Comparison of ENCODE assay signal across 2 cellular contexts in the genomic region with DNA sequence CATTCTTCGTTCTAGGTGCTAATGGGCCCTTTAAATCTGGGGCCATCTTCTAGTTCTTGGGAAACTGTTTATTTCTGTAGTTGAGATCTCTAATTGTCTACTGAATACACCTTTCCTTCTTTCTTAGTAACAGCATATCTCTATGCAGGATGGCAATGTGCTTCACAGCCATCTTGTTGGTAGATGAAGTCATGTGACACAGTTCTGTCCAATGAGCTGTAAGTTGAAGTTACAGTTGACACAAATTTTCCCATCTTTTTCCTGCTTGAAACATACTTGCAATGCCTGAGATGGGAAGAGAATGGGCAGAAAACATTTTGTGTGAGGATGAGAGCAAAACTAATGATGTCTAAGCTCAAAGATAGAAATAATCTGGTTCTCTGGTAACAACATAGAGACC.
TF ChIP-seq lines count a peak whose summit lies in the region.

No MANE protein-coding gene starts in this region.

TF ChIP-seq in HepG2, 621 proteins besides CTCF, POLR2A, EP300 and RAD21:
- TF ChIP-seq RAD51 (IDR thresholded peaks at IDR 0.05; ENCODE audit: borderline replicate concordance), result peak; percentile 28; the same call in 1 of the 2 replicates
- TF ChIP-seq MYNN (CRISPR knock-in tag; IDR thresholded peaks at IDR 0.05; ENCODE audit: low read depth), result no peak
- TF ChIP-seq HMG20B (CRISPR knock-in tag; conservative IDR thresholded peaks at IDR 0.05), result no peak

TF ChIP-seq in endothelial cell of umbilical vein, 7 proteins besides CTCF, POLR2A, EP300 and RAD21:
- TF ChIP-seq GATA2 (IDR thresholded peaks at IDR 0.05; ENCODE audit: insufficient read depth, insufficient read length, low read depth, low read length) (no peak), POLR2AphosphoS5 (IDR thresholded peaks at IDR 0.05; ENCODE audit: insufficient read depth, low read depth, low read length) (no peak), MAX (IDR thresholded peaks at IDR 0.05; ENCODE audit: insufficient read depth, insufficient read length) (no peak), EZH2 (IDR thresholded peaks at IDR 0.05; ENCODE audit: borderline replicate concordance, low read depth, low read length, severe bottlenecking) (no peak), MYC (IDR thresholded peaks at IDR 0.05; ENCODE audit: low read depth, low read length) (no peak), FOS (IDR thresholded peaks at IDR 0.05; ENCODE audit: borderline replicate concordance, insufficient read depth, low read length) (no peak), JUN (IDR thresholded peaks at IDR 0.05; ENCODE audit: borderline replicate concordance, insufficient read depth, insufficient read length, low read depth) (no peak)
